Comparison of ENCODE assay signal across 8 cellular contexts in genomic region chr17:44948315-44948795, GRCh38. TPM values are rescaled to one million over a fixed set of nuclear protein-coding genes. Genes with fewer than 3 reads are reported as not detected.
DNase-seq lines count a peak whose midpoint lies in the region; ATAC-seq, FAIRE-seq and TF ChIP-seq lines count a peak whose summit lies in the region.

No MANE protein-coding gene starts in this region.

- no peak overlapping the region for H2AK5ac ChIP-seq in H9 (ENCODE audit: insufficient read length, low read length)

- H3K27me3 ChIP-seq in H9 (ENCODE audit: insufficient read depth, low read length) (no peaks in the 10 kb centered on the region), hepatocyte (no peaks in the 10 kb centered on the region), small intestine (ENCODE audit: control insufficient read depth in 2 of 2, insufficient read depth in 2 of 2, low read length in 2 of 2) (no peaks in the 10 kb centered on the region)

- no peak overlapping the region for H4K91ac ChIP-seq in H9 (ENCODE audit: insufficient read length, low read depth, low read length)

- peak overlapping the region; percentile 93 to 97 for H3K4me3 Mint-ChIP-seq in H9

- H2BK15ac ChIP-seq in H9 (ENCODE audit: low read depth, low read length), result no peak overlapping the region

- H3K36me3 ChIP-seq in hepatocyte (replicated peaks; ENCODE audit: insufficient read depth, low read depth), result no peaks in the 10 kb centered on the region
- no peaks in the 10 kb centered on the region for H3K36me3 ChIP-seq in small intestine (ENCODE audit: control insufficient read depth in 2 of 2, insufficient read depth in 2 of 2, low read length in 2 of 2)

- peaks cover 10 to 24% (median 17%) of the 10 kb centered on the region in 3 experiments for H3K36me3 Mint-ChIP-seq in H9 (ENCODE audit: insufficient read depth in 1 of 3, low read depth in 3 of 3)

- H3K27ac ChIP-seq in H9 (ENCODE audit: insufficient read length, low read depth, low read length), result no peak overlapping the region
- H3K27ac ChIP-seq in hepatocyte, result no peak overlapping the region
- peak overlapping the region in 1 of 2 donors; percentile 90 for H3K27ac ChIP-seq in small intestine (ENCODE audit: low read depth in 1 of 2, low read length in 1 of 2)

- no peak overlapping the region for H3K23ac ChIP-seq in H9 (ENCODE audit: insufficient read length, low read depth, low read length)

- no peak overlapping the region for H3K4ac ChIP-seq in H9 (ENCODE audit: low read depth, low read length)

- no peaks in the 10 kb centered on the region for H3K9me3 ChIP-seq in H9 (ENCODE audit: control insufficient read depth, low read depth, low read length)
- no peaks in the 10 kb centered on the region for H3K9me3 ChIP-seq in hepatocyte (ENCODE audit: low read depth)
- H3K9me3 ChIP-seq in small intestine (ENCODE audit: control insufficient read depth, low read depth), result no peaks in the 10 kb centered on the region

- no peak for TF ChIP-seq CTCF in H9 (conservative IDR thresholded peaks at IDR 0.05)
- TF ChIP-seq CTCF in WI38 (IDR thresholded peaks at IDR 0.05; ENCODE audit: low read depth, low read length), result no peak
- TF ChIP-seq CTCF in hepatocyte (IDR thresholded peaks at IDR 0.05; ENCODE audit: poor library complexity), result no peak

- no peak overlapping the region for H3K56ac ChIP-seq in H9 (ENCODE audit: insufficient read length, low read depth, low read length)

- no peak overlapping the region for H3T11ph ChIP-seq in H9 (ENCODE audit: low read length)

- no peak for ATAC-seq in GM18861 (IDR thresholded peaks at IDR 0.05; ENCODE audit: unreplicated experiment)

- DNase-seq in H9, result no peak
- DNase-seq in hepatocyte (ENCODE audit: low spot score), result no peak
- DNase-seq in small intestine, result no peak
- DNase-seq in DMS53 (lab: John Stamatoyannopoulos, UW), result no peak
- no peak for DNase-seq in stimulated activated CD4-positive, alpha-beta T cell treated with anti-CD3 and anti-CD28 coated beads, Interleukin-2, amount 100 ng/mL, for 24 hours
- no peak for DNase-seq in HT-29 (ENCODE audit: low spot score)

- H3K4me1 Mint-ChIP-seq in H9, result peaks cover 14 to 19% of the 10 kb centered on the region in 2 experiments

- H3K4me2 ChIP-seq in H9 (ENCODE audit: insufficient read depth, insufficient read length, low read length) (peak overlapping the region; percentile 75), hepatocyte (peak overlapping the region; percentile 91)

- no peak overlapping the region for H3K9ac ChIP-seq in H9 (ENCODE audit: extremely low read depth, insufficient read length, low read length)

- H4K20me1 ChIP-seq in H9 (ENCODE audit: control insufficient read depth, insufficient read depth, insufficient read length) (no peaks in the 10 kb centered on the region), hepatocyte (ENCODE audit: insufficient read depth, poor library complexity, severe bottlenecking) (no peaks in the 10 kb centered on the region)

- H3K9me2 ChIP-seq in hepatocyte (replicated peaks; ENCODE audit: insufficient read depth), result no peaks in the 10 kb centered on the region

- H4K5ac ChIP-seq in H9 (ENCODE audit: insufficient read length, low read depth, low read length), result no peak overlapping the region

- no CpG with 5 or more reads among the region's 7 CpGs for WGBS in H9 (ENCODE audit: extremely low coverage, insufficient read length, low lambda C conversion rate)
- 85% methylated on average over 7 of the region's 7 CpGs for WGBS in hepatocyte (ENCODE audit: low lambda C conversion rate, missing lambda C conversion rate)
- 58 to 63% (median 60%) methylated on average over 7 of the region's 7 CpGs for WGBS in small intestine, 3 donors

- H3K4me3 ChIP-seq in WI38 (ENCODE audit: low read depth, low read length), result peak overlapping the region; percentile 86
- H3K4me3 ChIP-seq in hepatocyte, result peak overlapping the region; percentile 25
- peak overlapping the region; percentile 54 to 78 for H3K4me3 ChIP-seq in small intestine (ENCODE audit: low read depth in 1 of 2, low read length in 2 of 2)

- no peak overlapping the region for H3K18ac ChIP-seq in H9 (ENCODE audit: insufficient read length, low read depth, low read length)

- no peak overlapping the region for H2BK5ac ChIP-seq in H9 (ENCODE audit: insufficient read length, low read length)

- H2AFZ ChIP-seq in H9 (ENCODE audit: low read length) (no peak overlapping the region), hepatocyte (peak overlapping the region; percentile 54)

- H3K79me2 ChIP-seq in H9 (ENCODE audit: insufficient read depth, low read length) (peaks cover 8% of the 10 kb centered on the region; the same call in 1 of the 2 replicates), hepatocyte (peaks cover 41% of the 10 kb centered on the region)

- no peak overlapping the region for H3K14ac ChIP-seq in H9 (ENCODE audit: insufficient read depth, low read length)

- peaks cover 1% of the 10 kb centered on the region; the same call in 1 of the 2 replicates for H3K27me3 Mint-ChIP-seq in H9 (ENCODE audit: low read depth)

- H2BK120ac ChIP-seq in H9 (ENCODE audit: low read depth, low read length, poor library complexity, severe bottlenecking), result no peak overlapping the region

- H3K9me3 Mint-ChIP-seq in H9, result peaks cover 0 to 5% of the 10 kb centered on the region in 2 experiments; a peak in 1 of 5 replicates

- H2BK12ac ChIP-seq in H9 (ENCODE audit: insufficient read length, low read depth, low read length), result no peak overlapping the region

- H3K23me2 ChIP-seq in H9 (ENCODE audit: insufficient read length, low read depth, low read length, poor library complexity, severe bottlenecking), result peaks cover 5% of the 10 kb centered on the region

- H3K4me1 ChIP-seq in H9 (ENCODE audit: insufficient read depth, low read length) (no peaks in the 10 kb centered on the region), hepatocyte (ENCODE audit: insufficient read depth) (peaks cover 3% of the 10 kb centered on the region), small intestine (ENCODE audit: control insufficient read depth in 2 of 2, insufficient read depth in 1 of 2, low read depth in 1 of 2, low read length in 1 of 2) (no peaks in the 10 kb centered on the region)

- H3K27ac Mint-ChIP-seq in H9, result peak overlapping the region in 1 of 3 experiments; percentile 48; a peak in 1 of 7 replicates

- FAIRE-seq in small intestine (lab: Jason Lieb, UNC), result no peak

- no peak overlapping the region for H2BK20ac ChIP-seq in H9 (ENCODE audit: low read depth, low read length, poor library complexity, severe bottlenecking)

- no peak overlapping the region for H4K8ac ChIP-seq in H9 (replicated peaks; ENCODE audit: insufficient read length, low read depth, low read length)

- no peaks in the 10 kb centered on the region for H3K79me1 ChIP-seq in H9 (ENCODE audit: insufficient read depth, low read depth, low read length, poor library complexity, severe bottlenecking)

RNA-seq across cellular contexts. Expression of gene KIF18B, which starts 0.8 kb away (rescaled TPM):
- total RNA-seq in H9 (2021) (51.8 and 52.6 TPM in 2 replicates), hepatocyte (1.8 and 2.1 TPM in 2 replicates)
- polyA plus RNA-seq in hepatocyte (4.3 and 5.0 TPM in 2 replicates), small intestine (1 to 10 TPM in 1 of 3 donors, under 1 TPM in 2; 0.27 to 9.5 (median 0.45) TPM)
- total RNA-seq in HT-29 (2014; rRNA removed; shearing (Covaris generic)), result 12.2 and 14.8 TPM in 2 replicates

RNA-seq across cellular contexts. Expression of gene C1QL1, which starts 19.7 kb away (rescaled TPM):
- total RNA-seq in H9 (2021) (6.0 and 6.4 TPM in 2 replicates), hepatocyte (12.8 and 15.1 TPM in 2 replicates)
- polyA plus RNA-seq in hepatocyte (54.9 and 68.3 TPM in 2 replicates), small intestine (1 to 10 TPM in 2 of 3 donors, not detected in 1; 1.3 to 2.6 TPM)
- 0.05 TPM in 1 of 2 replicates, not detected in the other for total RNA-seq in HT-29 (2014; rRNA removed; shearing (Covaris generic))

RNA-seq across cellular contexts. Expression of gene GFAP, which starts 33.1 kb away (rescaled TPM):
- total RNA-seq in H9 (2021) (1.1 and 1.2 TPM in 2 replicates), hepatocyte (0.10 and 1.6 TPM in 2 replicates)
- polyA plus RNA-seq in hepatocyte (not detected in 2 replicates), small intestine (1 to 10 TPM in 1 of 3 donors, under 1 TPM in 1, not detected in 1; 0.45 to 1.3 TPM)
- total RNA-seq in HT-29 (2014; rRNA removed; shearing (Covaris generic)), result 0.29 and 0.46 TPM in 2 replicates

RNA-seq across cellular contexts. Expression of gene EFTUD2, which starts 49.1 kb away (rescaled TPM):
- 150 and 161 TPM in 2 replicates for total RNA-seq in H9 (2021)
- 57.0 and 87.0 TPM in 2 replicates for total RNA-seq in hepatocyte
- 65.2 and 65.6 TPM in 2 replicates for polyA plus RNA-seq in hepatocyte
- 10 to 100 TPM; 19.9 to 42.1 (median 25.4) TPM for polyA plus RNA-seq in small intestine
- total RNA-seq in HT-29 (2014; rRNA removed; shearing (Covaris generic)), result 142 and 143 TPM in 2 replicates

Comparison
In these comparisons a context has a peak if more than half of its experiments do, and no peak if none do; other contexts are left out.
1. H3K4me3 ChIP-seq: peak in every context shown above with its lines; median percentile 86 in WI38; 66 in small intestine; 25 in hepatocyte.